8 cellular contexts compared by ENCODE assay signal in genomic region chr16:2519711-2520080, GRCh38. TPM values are rescaled to one million over a fixed set of nuclear protein-coding genes. Genes with fewer than 3 reads are reported as not detected.
A peak's percentile ranks its signal among the peaks of the same experiment; 100 is the strongest.
DNase-seq lines count a peak whose midpoint lies in the region; ATAC-seq, FAIRE-seq and TF ChIP-seq lines count a peak whose summit lies in the region.

No MANE protein-coding gene starts in this region.

- H3K27me3 Mint-ChIP-seq in activated CD4-positive, alpha-beta T cell treated with anti-CD3 and anti-CD28 coated beads, Interleukin-2, amount 10 ng/mL, durations not matched to agents 24 days and 14 days: no peaks in the 10 kb centered on the region
- H3K27me3 Mint-ChIP-seq in astrocyte (ENCODE audit: low read depth, unreplicated experiment): no peaks in the 10 kb centered on the region

- H3K9me3 ChIP-seq in astrocyte (ENCODE audit: insufficient read depth, low read depth, low read length): no peaks in the 10 kb centered on the region
- no peaks in the 10 kb centered on the region for H3K9me3 ChIP-seq in lower lobe of right lung
- H3K9me3 ChIP-seq in thyroid gland: no peaks in the 10 kb centered on the region

- peaks cover 76% of the 10 kb centered on the region for H4K20me1 ChIP-seq in astrocyte (ENCODE audit: insufficient read depth, low read length)

- intact Hi-C loops in activated CD4-positive, alpha-beta T cell treated with anti-CD3 and anti-CD28 coated beads, Interleukin-2, amount 10 ng/mL, durations not matched to agents 24 days and 14 days (cut with micrococcal nuclease): loop anchor here (10.0 kb wide), 1 partner anchor 85 kb away; no protein-coding TSS in a partner anchor
- intact Hi-C loops in lower lobe of right lung (cut with DNase I): no loop called here
- intact Hi-C loops in thyroid gland (cut with DNase I): no loop called here

- H3K36me3 Mint-ChIP-seq in activated CD4-positive, alpha-beta T cell treated with anti-CD3 and anti-CD28 coated beads, Interleukin-2, amount 10 ng/mL, durations not matched to agents 24 days and 14 days (ENCODE audit: low read depth): peaks cover 35% of the 10 kb centered on the region
- peaks cover 14% of the 10 kb centered on the region for H3K36me3 Mint-ChIP-seq in astrocyte (ENCODE audit: low read depth, unreplicated experiment)

- H3K4me3 Mint-ChIP-seq in activated CD4-positive, alpha-beta T cell treated with anti-CD3 and anti-CD28 coated beads, Interleukin-2, amount 10 ng/mL, durations not matched to agents 24 days and 14 days: peak overlapping the region; percentile 80
- H3K4me3 Mint-ChIP-seq in astrocyte (ENCODE audit: unreplicated experiment): peak overlapping the region; percentile 80

- WGBS in thyroid gland, 2 donors: 55 to 59% methylated on average over 22 of the region's 22 CpGs

- peaks cover 39% of the 10 kb centered on the region for H3K4me1 ChIP-seq in astrocyte (ENCODE audit: insufficient read depth, low read length)
- H3K4me1 ChIP-seq in lower lobe of right lung: peaks cover 59% of the 10 kb centered on the region
- peaks cover 35 to 57% of the 10 kb centered on the region in 2 donors for H3K4me1 ChIP-seq in thyroid gland

- H3K79me2 ChIP-seq in astrocyte (ENCODE audit: insufficient read depth, low read length): peaks cover 80% of the 10 kb centered on the region

- peak overlapping the region; percentile 58 for H3K4me2 ChIP-seq in astrocyte (ENCODE audit: low read length)

- H3K36me3 ChIP-seq in astrocyte (ENCODE audit: insufficient read depth, low read length): peaks cover 18% of the 10 kb centered on the region
- H3K36me3 ChIP-seq in lower lobe of right lung: peaks cover 43% of the 10 kb centered on the region
- H3K36me3 ChIP-seq in thyroid gland: peaks cover 0 to 3% of the 10 kb centered on the region in 2 donors

- H3K27me3 ChIP-seq in astrocyte (ENCODE audit: insufficient read depth, low read length) (no peaks in the 10 kb centered on the region), lower lobe of right lung (ENCODE audit: low read depth) (no peaks in the 10 kb centered on the region), thyroid gland (no peaks in the 10 kb centered on the region)

- no peak for TF ChIP-seq POLR2A in thyroid gland (IDR thresholded peaks at IDR 0.05)

- peak overlapping the region; percentile 91 for H3K27ac Mint-ChIP-seq in activated CD4-positive, alpha-beta T cell treated with anti-CD3 and anti-CD28 coated beads, Interleukin-2, amount 10 ng/mL, durations not matched to agents 24 days and 14 days
- peak overlapping the region; percentile 92 for H3K27ac Mint-ChIP-seq in astrocyte (ENCODE audit: unreplicated experiment)

- no peaks in the 10 kb centered on the region for H3K9me3 Mint-ChIP-seq in activated CD4-positive, alpha-beta T cell treated with anti-CD3 and anti-CD28 coated beads, Interleukin-2, amount 10 ng/mL, durations not matched to agents 24 days and 14 days
- H3K9me3 Mint-ChIP-seq in astrocyte (ENCODE audit: unreplicated experiment): no peaks in the 10 kb centered on the region

- H3K27ac ChIP-seq in astrocyte (ENCODE audit: low read depth, low read length): peak overlapping the region; percentile 58
- H3K27ac ChIP-seq in lower lobe of right lung: peak overlapping the region; percentile 81
- H3K27ac ChIP-seq in thyroid gland: peak overlapping the region; percentile 49 to 78 (median 57)

- FAIRE-seq in astrocyte (lab: Jason Lieb, UNC): no peak

- TF ChIP-seq CTCF in astrocyte (IDR thresholded peaks at IDR 0.05; ENCODE audit: insufficient read depth, low read depth, low read length) (no peak), lower lobe of right lung (IDR thresholded peaks at IDR 0.05) (no peak), thyroid gland (IDR thresholded peaks at IDR 0.05) (no peak)

- peak overlapping the region; percentile 68 for H3K9ac ChIP-seq in astrocyte (ENCODE audit: low read length)

- DNase-seq in activated CD4-positive, alpha-beta T cell treated with anti-CD3 and anti-CD28 coated beads, Interleukin-2, amount 10 ng/mL, durations not matched to agents 24 days and 14 days: no peak
- no peak for DNase-seq in activated CD4-positive, alpha-beta T cell treated with anti-CD3 and anti-CD28 coated beads, Interleukin-2, amount 50 U/mL, for 1 hour
- DNase-seq in astrocyte (ENCODE audit: low read depth) (no peak), lower lobe of right lung (no peak), thyroid gland (no peak)

- ATAC-seq in lower lobe of right lung (no peak), HG03457 (IDR thresholded peaks at IDR 0.05; ENCODE audit: unreplicated experiment) (no peak), GM21360 (IDR thresholded peaks at IDR 0.05; ENCODE audit: unreplicated experiment) (no peak)
- no peak for ATAC-seq in activated CD4-positive, CD25-positive, alpha-beta regulatory T cell treated with anti-CD3 and anti-CD28 coated beads, Interleukin-2, amount 50 U/mL, for 24 hours

- H2AFZ ChIP-seq in astrocyte (ENCODE audit: low read depth, low read length): no peak overlapping the region

- H3K4me3 ChIP-seq in astrocyte (ENCODE audit: insufficient read depth, low read depth, low read length) (no peak overlapping the region), lower lobe of right lung (peak overlapping the region; percentile 76), thyroid gland (replicated peaks in 1 of 3) (no peak overlapping the region)

- H3K4me1 Mint-ChIP-seq in activated CD4-positive, alpha-beta T cell treated with anti-CD3 and anti-CD28 coated beads, Interleukin-2, amount 10 ng/mL, durations not matched to agents 24 days and 14 days: peaks cover 48% of the 10 kb centered on the region
- H3K4me1 Mint-ChIP-seq in astrocyte (ENCODE audit: low read depth, unreplicated experiment): peaks cover 38% of the 10 kb centered on the region

RNA-seq across cellular contexts. Expression of gene AMDHD2, which starts 0.5 kb away (rescaled TPM):
- total RNA-seq in activated CD4-positive, alpha-beta T cell treated with anti-CD3 and anti-CD28 coated beads, Interleukin-2, amount 10 ng/mL, durations not matched to agents 24 days and 14 days: 34.1 and 37.5 TPM in 2 replicates
- 24.9 and 32.3 TPM in 2 replicates for total RNA-seq in astrocyte
- total RNA-seq in lower lobe of right lung: 53.4 TPM
- total RNA-seq in thyroid gland: 10 to 100 TPM; 32.6 to 43.5 (median 37.9) TPM

RNA-seq across cellular contexts. Expression of gene ATP6V0C, which starts 5.9 kb away (rescaled TPM):
- 105 and 122 TPM in 2 replicates for total RNA-seq in activated CD4-positive, alpha-beta T cell treated with anti-CD3 and anti-CD28 coated beads, Interleukin-2, amount 10 ng/mL, durations not matched to agents 24 days and 14 days
- 311 TPM in 2 replicates for total RNA-seq in astrocyte
- 313 TPM for total RNA-seq in lower lobe of right lung
- 10 to 100 TPM; 33.1 to 62.1 (median 36.3) TPM for total RNA-seq in thyroid gland

RNA-seq across cellular contexts. Expression of gene CEMP1, which starts 11.5 kb away (rescaled TPM):
- total RNA-seq in activated CD4-positive, alpha-beta T cell treated with anti-CD3 and anti-CD28 coated beads, Interleukin-2, amount 10 ng/mL, durations not matched to agents 24 days and 14 days: 0.24 TPM in 1 of 2 replicates, not detected in the other
- total RNA-seq in astrocyte: not detected in 2 replicates
- total RNA-seq in lower lobe of right lung: 1.4 TPM
- total RNA-seq in thyroid gland: 1 to 10 TPM; 3.6 to 7.8 (median 3.6) TPM

RNA-seq across cellular contexts. Expression of gene PDPK1, which starts 18.1 kb away (rescaled TPM):
- 50.7 and 51.9 TPM in 2 replicates for total RNA-seq in activated CD4-positive, alpha-beta T cell treated with anti-CD3 and anti-CD28 coated beads, Interleukin-2, amount 10 ng/mL, durations not matched to agents 24 days and 14 days
- 48.1 and 50.5 TPM in 2 replicates for total RNA-seq in astrocyte
- 74.4 TPM for total RNA-seq in lower lobe of right lung
- total RNA-seq in thyroid gland: 10 to 100 TPM; 33.3 to 89.0 (median 39.5) TPM

RNA-seq across cellular contexts. Expression of gene TBC1D24, which starts 44.8 kb away (rescaled TPM):
- 16.6 and 20.9 TPM in 2 replicates for total RNA-seq in activated CD4-positive, alpha-beta T cell treated with anti-CD3 and anti-CD28 coated beads, Interleukin-2, amount 10 ng/mL, durations not matched to agents 24 days and 14 days
- total RNA-seq in astrocyte (12.8 and 13.4 TPM in 2 replicates), lower lobe of right lung (40.2 TPM), thyroid gland (10 to 100 TPM; 15.9 to 32.3 (median 21.8) TPM)
